ENCODE assay signal across 1 cellular context in genomic region chr7:66804001-66804400, GRCh38.
TF ChIP-seq lines count a peak whose summit lies in the region.

No MANE protein-coding gene starts in this region.

TF ChIP-seq in SK-N-SH, 30 proteins besides CTCF, POLR2A, EP300 and RAD21:
- TF ChIP-seq TAF1 (IDR thresholded peaks at IDR 0.05; ENCODE audit: borderline replicate concordance, low read depth, low read length) (no peak), NRF1 (IDR thresholded peaks at IDR 0.05; ENCODE audit: low read depth, low read length) (no peak), POLR2AphosphoS5 (IDR thresholded peaks at IDR 0.05; ENCODE audit: low read depth, low read length) (no peak), PBX3 (IDR thresholded peaks at IDR 0.05) (no peak), MEF2A (IDR thresholded peaks at IDR 0.05; ENCODE audit: borderline replicate concordance, low read depth) (no peak), IRF3 (IDR thresholded peaks at IDR 0.05; ENCODE audit: low read depth, low read length) (no peak), REST (IDR thresholded peaks at IDR 0.05; ENCODE audit: low read depth, low read length) (no peak), MXI1 (IDR thresholded peaks at IDR 0.05; ENCODE audit: low read depth, low read length) (no peak), SMC3 (IDR thresholded peaks at IDR 0.05; ENCODE audit: low read depth, low read length) (no peak), TCF12 (IDR thresholded peaks at IDR 0.05) (no peak), TEAD4 (IDR thresholded peaks at IDR 0.05; ENCODE audit: borderline replicate concordance, insufficient read depth) (no peak)
